In genomic region chr14:90698379-90698869, GRCh38 we compare ENCODE assay signal across 9 cellular contexts.
DNase-seq lines count a peak whose midpoint lies in the region; ATAC-seq, FAIRE-seq and TF ChIP-seq lines count a peak whose summit lies in the region.
"Had no signal": no experiment of that assay in that cellular context is flagged by ENCODE, and none has a peak within 500 bp of the region (broad histone marks: within the 10 kb centered on the region; RNA-seq: fewer than 3 reads in every experiment).

No MANE protein-coding gene starts in this region.

- H3K9me3 ChIP-seq in BE2C (no peaks in the 10 kb centered on the region), esophagus squamous epithelium (no peaks in the 10 kb centered on the region), neutrophil (no peaks in the 10 kb centered on the region), osteoblast (ENCODE audit: low read depth, low read length) (no peaks in the 10 kb centered on the region)

- intact Hi-C loops in esophagus squamous epithelium (cut with DNase I): no loop called here

- no peaks in the 10 kb centered on the region for H3K9me3 Mint-ChIP-seq in HFFc6
- H3K9me3 Mint-ChIP-seq: activated T-cell treated with anti-CD3 and anti-CD28 coated beads, Interleukin-2, amount 50 U/mL, for 4 hours had no signal

- no peaks in the 10 kb centered on the region for H3K36me3 ChIP-seq in BE2C
- no peaks in the 10 kb centered on the region for H3K36me3 ChIP-seq in esophagus squamous epithelium
- H3K36me3 ChIP-seq in neutrophil: no peaks in the 10 kb centered on the region
- no peaks in the 10 kb centered on the region for H3K36me3 ChIP-seq in osteoblast (ENCODE audit: insufficient read depth, low read length)

- H3K4me1 Mint-ChIP-seq in HFFc6 (ENCODE audit: low read depth): peaks cover 12% of the 10 kb centered on the region

- H3K36me3 Mint-ChIP-seq in HFFc6 (ENCODE audit: low read depth): no peaks in the 10 kb centered on the region

- no peak overlapping the region for H3K4me3 Mint-ChIP-seq in HFFc6
- H3K4me3 Mint-ChIP-seq: activated T-cell treated with anti-CD3 and anti-CD28 coated beads, Interleukin-2, amount 50 U/mL, for 4 hours had no signal

- no peak overlapping the region for H3K4me2 ChIP-seq in osteoblast (ENCODE audit: insufficient read depth, low read length)

- no peaks in the 10 kb centered on the region; the same call in 1 of the 2 replicates for H3K27me3 Mint-ChIP-seq in HFFc6 (ENCODE audit: insufficient read depth)

- H3K27me3 ChIP-seq in BE2C (no peaks in the 10 kb centered on the region), esophagus squamous epithelium (no peaks in the 10 kb centered on the region), neutrophil (no peaks in the 10 kb centered on the region), osteoblast (ENCODE audit: insufficient read depth, low read length) (no peaks in the 10 kb centered on the region)

- no peak overlapping the region for H3K27ac Mint-ChIP-seq in HFFc6

- H3K4me3 ChIP-seq in BE2C (ENCODE audit: low read depth, low read length) (no peak overlapping the region), esophagus squamous epithelium (no peak overlapping the region), neutrophil (ENCODE audit: low read depth in 1 of 2, low read length in 1 of 2) (no peak overlapping the region), osteoblast (ENCODE audit: insufficient read depth, low read length) (no peak overlapping the region)

- peak overlapping the region in 3 of 4 donors; percentile 63 to 79 (median 75) for H3K27ac ChIP-seq in esophagus squamous epithelium
- H3K27ac ChIP-seq in neutrophil: peak overlapping the region; percentile 84
- H3K27ac ChIP-seq in osteoblast (ENCODE audit: low read depth, low read length): no peak overlapping the region

- H4K20me1 ChIP-seq in osteoblast (ENCODE audit: insufficient read depth, low read length): peaks cover 2% of the 10 kb centered on the region

- TF ChIP-seq CTCF in BE2C (IDR thresholded peaks at IDR 0.05; ENCODE audit: low read depth, low read length): no peak
- no peak for TF ChIP-seq CTCF in esophagus squamous epithelium (IDR thresholded peaks at IDR 0.05)
- TF ChIP-seq CTCF in neutrophil (IDR thresholded peaks at IDR 0.05): no peak
- no peak for TF ChIP-seq CTCF in HFFc6 (IDR thresholded peaks at IDR 0.05)
- TF ChIP-seq CTCF in osteoblast (IDR thresholded peaks at IDR 0.05; ENCODE audit: extremely low read depth, low read depth, low read length): no peak

- FAIRE-seq in HTR-8/SVneo (lab: Jason Lieb, UNC): no peak

- H2AFZ ChIP-seq in osteoblast (ENCODE audit: low read length): no peak overlapping the region

- ATAC-seq in HG02642 (IDR thresholded peaks at IDR 0.05; ENCODE audit: poor library complexity, unreplicated experiment): no peak

- peak; percentile 90 for DNase-seq in BE2C
- DNase-seq in NCI-H345 (lab: John Stamatoyannopoulos, UW): peak; percentile 82
- no peak for DNase-seq in esophagus squamous epithelium (lab: John Stamatoyannopoulos, UW)
- no peak for DNase-seq in HFFc6
- DNase-seq in osteoblast (ENCODE audit: insufficient read length, low spot score, missing footprints): no peak
- no peak for DNase-seq in HTR-8/SVneo (ENCODE audit: insufficient read length, low spot score)
- DNase-seq: activated T-cell treated with anti-CD3 and anti-CD28 coated beads, Interleukin-2, amount 50 U/mL, for 4 hours had no signal

- 53 to 56% methylated on average over 7 of the region's 7 CpGs for WGBS in esophagus squamous epithelium, 2 donors

- TF ChIP-seq POLR2A in esophagus squamous epithelium (IDR thresholded peaks at IDR 0.05): no peak

- H3K4me1 ChIP-seq in BE2C: peaks cover 38% of the 10 kb centered on the region
- H3K4me1 ChIP-seq in esophagus squamous epithelium: peaks cover 0 to 38% (median 11%) of the 10 kb centered on the region in 3 donors
- peaks cover 72 to 75% of the 10 kb centered on the region in 2 experiments for H3K4me1 ChIP-seq in neutrophil (ENCODE audit: control insufficient read depth in 1 of 2, insufficient read depth in 1 of 2, low read depth in 1 of 2, low read length in 1 of 2)
- peaks cover 6% of the 10 kb centered on the region for H3K4me1 ChIP-seq in osteoblast (ENCODE audit: insufficient read depth, low read length)

- no peaks in the 10 kb centered on the region for H3K79me2 ChIP-seq in osteoblast (ENCODE audit: insufficient read depth, low read length)

Comparison
In these comparisons a context has a peak if more than half of its experiments do, and no peak if none do; other contexts are left out.
1. DNase-seq: peak in BE2C (single experiment) and NCI-H345 (single experiment); none in esophagus squamous epithelium (single experiment), HFFc6 (single experiment), osteoblast (single experiment) and HTR-8/SVneo (single experiment).